21 cellular contexts compared by ENCODE assay signal in the genomic region with DNA sequence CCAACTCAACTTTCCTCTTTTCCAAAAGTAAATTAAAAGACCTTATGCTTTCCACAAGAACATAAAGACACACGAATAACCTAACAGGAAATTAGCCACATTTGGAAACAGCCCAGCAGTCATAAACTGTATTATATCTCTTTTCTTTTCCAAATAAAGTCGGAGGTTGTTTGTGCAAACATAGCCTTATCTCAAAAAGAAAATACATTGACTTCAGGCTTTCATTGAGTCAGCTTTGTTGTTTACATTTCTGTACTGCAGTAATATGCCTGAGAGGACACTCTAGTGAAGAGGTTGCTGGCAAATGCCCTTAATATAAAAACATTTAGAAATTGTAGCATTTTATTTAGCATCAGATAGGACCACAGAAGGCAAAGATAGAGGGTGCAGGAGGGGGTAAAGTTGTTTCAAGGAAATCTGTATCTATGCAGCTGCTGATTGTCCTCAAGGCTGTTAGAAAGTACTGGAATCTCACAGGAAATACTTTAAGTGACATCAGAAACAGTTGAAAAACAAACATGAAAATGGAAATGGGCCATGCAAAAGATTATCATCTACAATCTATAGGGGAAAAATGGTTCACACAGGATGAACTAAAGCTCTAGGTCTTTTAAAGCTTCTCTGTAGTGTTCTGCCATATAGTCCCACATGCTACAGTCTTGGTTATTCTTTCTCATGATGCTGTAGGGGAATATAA. TPM values are rescaled to one million over a fixed set of nuclear protein-coding genes. Genes with fewer than 3 reads are reported as not detected.
DNase-seq lines count a peak whose midpoint lies in the region; ATAC-seq, FAIRE-seq and TF ChIP-seq lines count a peak whose summit lies in the region.
"Had no signal": no experiment of that assay in that cellular context is flagged by ENCODE, and none has a peak within 500 bp of the region (broad histone marks: within the 10 kb centered on the region; RNA-seq: fewer than 3 reads in every experiment).

No MANE protein-coding gene starts in this region.

- in situ Hi-C loops in IMR-90 (cut with MboI; ENCODE audit: low sequenced_read_pairs) (no loop called here), brain microvascular endothelial cell (cut with HindIII; ENCODE audit: low pct_ligation_motif_present, low sequenced_read_pairs) (no loop called here)

- H2BK20ac ChIP-seq in IMR-90 (ENCODE audit: low read depth, low read length): peak overlapping the region; percentile 94

- peak overlapping the region; percentile 89 for H3K4ac ChIP-seq in IMR-90 (ENCODE audit: low read depth, low read length)

- peak overlapping the region; percentile 66 for H3K23ac ChIP-seq in IMR-90 (ENCODE audit: low read depth, low read length)

- TF ChIP-seq POLR2A in A549 (IDR thresholded peaks at IDR 0.05; ENCODE audit: low read length) (no peak), IMR-90 (IDR thresholded peaks at IDR 0.05; ENCODE audit: low read depth, low read length) (no peak)

- no peaks in the 10 kb centered on the region for H3K9me3 ChIP-seq in A549
- no peaks in the 10 kb centered on the region for H3K9me3 ChIP-seq in IMR-90 (ENCODE audit: control insufficient read depth, insufficient read depth, low read length)
- H3K9me3 ChIP-seq: prostate gland, uterus had no signal

- H3K56ac ChIP-seq in IMR-90 (ENCODE audit: extremely low read depth, insufficient read depth, low read length): peak overlapping the region; percentile 83

- peak overlapping the region; percentile 100; the same call in 1 of the 3 replicates for H2BK15ac ChIP-seq in IMR-90 (ENCODE audit: low read depth, low read length)

- peak overlapping the region; percentile 96 for H4K91ac ChIP-seq in IMR-90 (ENCODE audit: insufficient read depth, low read depth, low read length)

- peak overlapping the region; percentile 94 for H2BK5ac ChIP-seq in IMR-90 (ENCODE audit: low read depth, low read length, poor library complexity, severe bottlenecking)

- peak overlapping the region; percentile 57 for H3K14ac ChIP-seq in IMR-90 (replicated peaks; ENCODE audit: low read depth, low read length)

- TF ChIP-seq EP300 in A549 (IDR thresholded peaks at IDR 0.05): no peak

- peaks cover 14% of the 10 kb centered on the region; the same call in 2 of the 3 replicates for H3K4me1 ChIP-seq in A549
- H3K4me1 ChIP-seq in IMR-90 (ENCODE audit: control insufficient read depth, insufficient read depth, low read length): peaks cover 32% of the 10 kb centered on the region
- H3K4me1 ChIP-seq: prostate gland had no signal

- peak overlapping the region; percentile 47 for H3K4me2 ChIP-seq in A549
- peak overlapping the region; percentile 37 for H3K4me2 ChIP-seq in IMR-90 (ENCODE audit: low read depth, low read length)

- WGBS in A549 (ENCODE audit: missing lambda C conversion rate): under 1% methylated on average over 2 of the region's 2 CpGs
- 0% methylated on average over 1 of the region's 2 CpGs; no CpG with 5 or more reads in 1 of the 2 experiments for WGBS in IMR-90 (ENCODE audit: extremely low coverage in 2 of 2, insufficient read length in 1 of 2), 2 experiments

- ATAC-seq in A549 (peak in 1 of 2 experiments; percentile 23; a peak in 1 of 6 replicates), IMR-90 (ENCODE audit: low read depth) (peak; percentile 76), left lobe of liver (peak; percentile 54), GM19452 (IDR thresholded peaks at IDR 0.05; ENCODE audit: unreplicated experiment) (no peak)

- CTCF ChIA-PET in A549 (lab: Yijun Ruan, JAX) (no interaction called here), IMR-90 (lab: Yijun Ruan, JAX) (interaction anchor here (1.4 kb wide), 1 partner anchor 99 kb away, joined by 3 read pairs; no protein-coding TSS in a partner anchor)

- peak overlapping the region; percentile 87 to 96 for H4K8ac ChIP-seq in IMR-90 (ENCODE audit: low read depth in 2 of 2, low read length in 2 of 2)

- H3K4me3 ChIP-seq in A549: no peak overlapping the region
- no peak overlapping the region for H3K4me3 ChIP-seq in IMR-90 (ENCODE audit: insufficient read depth, low read depth, low read length)
- H3K4me3 ChIP-seq in brain microvascular endothelial cell (ENCODE audit: low read depth, low read length): no peak overlapping the region
- H3K4me3 ChIP-seq: prostate gland, uterus had no signal

- peak overlapping the region; percentile 94 for H4K5ac ChIP-seq in IMR-90 (ENCODE audit: low read depth, low read length)

- BruUV-seq in IMR-90 (replicated peaks; lab: Mats Ljungman, UMichigan): no TSS peak

- H3K27ac ChIP-seq in A549 (no peak overlapping the region), IMR-90 (ENCODE audit: insufficient read depth, low read length) (peak overlapping the region; percentile 100), brain microvascular endothelial cell (peak overlapping the region; percentile 3)
- H3K27ac ChIP-seq: prostate gland, RWPE1 had no signal

- no peaks in the 10 kb centered on the region; a peak in 1 of 4 replicates for H3K79me1 ChIP-seq in IMR-90 (ENCODE audit: low read depth in 1 of 2, low read length in 2 of 2)

- no peak overlapping the region for H2AFZ ChIP-seq in IMR-90 (replicated peaks; ENCODE audit: low read length, poor library complexity)

- no peak for FAIRE-seq in A549 (lab: Jason Lieb, UNC)
- FAIRE-seq: GM12892 had no signal

- no peak overlapping the region for H2AK9ac ChIP-seq in IMR-90 (replicated peaks; ENCODE audit: low read depth, low read length, poor library complexity)

- peak overlapping the region; percentile 93 for H2BK120ac ChIP-seq in IMR-90 (ENCODE audit: low read depth, low read length)

- DNase-seq in A549 (ENCODE audit: low read depth in 1 of 2, low spot score in 1 of 2) (peak in 1 of 2 experiments; percentile 8), IMR-90 (peak; percentile 90), brain microvascular endothelial cell (no peak), left lobe of liver (ENCODE audit: low spot score) (no peak), cerebellum (ENCODE audit: low spot score) (no peak), ureter (ENCODE audit: low spot score) (no peak), glomerular visceral epithelial cell (ENCODE audit: extremely low spot score) (no peak)
- DNase-seq: activated CD4-positive, alpha-beta memory T cell treated with anti-CD3 and anti-CD28 coated beads for 36 hours; activated effector memory CD4-positive, alpha-beta T cell treated with anti-CD3 and anti-CD28 coated beads, Interleukin-2, amount 50 U/mL, for 16 hours; central memory CD4-positive, alpha-beta T cell; erythroblast; GOT3; mesendoderm; MM.1S; NCI-H446 treated with DMSO at 0.1 percent for 48 hours; stimulated activated CD4-positive, alpha-beta T cell treated with anti-CD3 and anti-CD28 coated beads, Interleukin-2, amount 100 ng/mL, for 24 hours; uterus had no signal

- no peaks in the 10 kb centered on the region for H4K20me1 ChIP-seq in IMR-90 (ENCODE audit: insufficient read depth, low read length)

- peak overlapping the region; percentile 89 for H3K18ac ChIP-seq in IMR-90 (ENCODE audit: low read depth, low read length)

- no peak for TF ChIP-seq CTCF in A549 (IDR thresholded peaks at IDR 0.05)
- no peak for TF ChIP-seq CTCF in IMR-90 (conservative IDR thresholded peaks at IDR 0.05; ENCODE audit: low read depth, low read length)
- no peak for TF ChIP-seq CTCF in brain microvascular endothelial cell (IDR thresholded peaks at IDR 0.05; ENCODE audit: low read depth, low read length, missing control alignments)

- intact Hi-C loops in IMR-90 (cut with micrococcal nuclease): loop anchor here (2.0 to 5.0 kb wide), 6 partner anchors 85 to 650 kb away; a partner anchor contains a TSS

- peaks cover 20% of the 10 kb centered on the region for H3K9me1 ChIP-seq in IMR-90 (ENCODE audit: insufficient read depth, low read length)

- peak overlapping the region; percentile 36; the same call in 1 of the 2 replicates for H3K9ac ChIP-seq in IMR-90 (ENCODE audit: low read depth, low read length)

- no peaks in the 10 kb centered on the region for H3K27me3 ChIP-seq in IMR-90 (ENCODE audit: control insufficient read depth, insufficient read depth, low read length)
- no peaks in the 10 kb centered on the region for H3K27me3 ChIP-seq in brain microvascular endothelial cell (replicated peaks)
- H3K27me3 ChIP-seq: uterus had no signal

- dilution Hi-C loops in IMR-90 (cut with HindIII; ENCODE audit: low sequenced_read_pairs, unreplicated experiment): no loop called here

- H2AK5ac ChIP-seq in IMR-90 (ENCODE audit: low read depth, low read length): peak overlapping the region; percentile 80

- no peaks in the 10 kb centered on the region for H3K36me3 ChIP-seq in IMR-90 (ENCODE audit: control insufficient read depth, insufficient read depth, low read length)
- H3K36me3 ChIP-seq in brain microvascular endothelial cell (replicated peaks): no peaks in the 10 kb centered on the region
- H3K36me3 ChIP-seq: prostate gland, uterus had no signal

- POLR2A ChIA-PET in A549 (lab: Yijun Ruan, JAX): no interaction called here
- POLR2A ChIA-PET in IMR-90 (lab: Charles Lee; ENCODE audit: unreplicated experiment): no interaction called here

- TF ChIP-seq RAD21 in A549 (conservative IDR thresholded peaks at IDR 0.05 in 1 of 2, IDR thresholded peaks at IDR 0.05 in 1 of 2) (no peak), IMR-90 (IDR thresholded peaks at IDR 0.05; ENCODE audit: low read length) (no peak)

TF ChIP-seq in A549, 52 proteins besides CTCF, POLR2A, EP300 and RAD21:
- TF ChIP-seq GATA3 (IDR thresholded peaks at IDR 0.05; ENCODE audit: borderline replicate concordance) (peak; percentile 53; the same call in 1 of the 2 replicates), CEBPB (IDR thresholded peaks at IDR 0.05) (no peak)

TF ChIP-seq in IMR-90, 13 proteins besides CTCF, POLR2A, EP300 and RAD21 (continues in another document):
- TF ChIP-seq RFX5 (IDR thresholded peaks at IDR 0.05; ENCODE audit: low read depth, low read length) (no peak), CEBPB (IDR thresholded peaks at IDR 0.05; ENCODE audit: low read depth, low read length) (peak; percentile 56; the same call in 1 of the 2 replicates), NFE2L2 (IDR thresholded peaks at IDR 0.05; ENCODE audit: low read depth, low read length) (no peak), SMC3 (IDR thresholded peaks at IDR 0.05; ENCODE audit: low read depth, low read length) (no peak), BHLHE40 (IDR thresholded peaks at IDR 0.05; ENCODE audit: low read depth, low read length) (peak; percentile 48; the same call in 1 of the 2 replicates)

RNA-seq across cellular contexts. Expression of a gene that starts 14.5 kb away (rescaled TPM):
- polyA plus RNA-seq in A549 (2011; rRNA removed) (0.14 and 0.20 TPM in 2 replicates), A549 (2017; fragmentation: RNase III; extraction: RNeasy Plus Mini Kit Qiagen cat#74134 plus additional on column Dnase treatment) (0.04 TPM in 2 of 3 replicates, not detected in the other), IMR-90 (2012; rRNA removed) (0.15 and 0.19 TPM in 2 replicates)
- polyA plus RNA-seq in A549 (2012; cell fraction: cytosol; rRNA removed): 0.01 TPM in 1 of 2 replicates, not detected in the other
- 0.07 and 0.31 TPM in 2 replicates for polyA plus RNA-seq in A549 (2012; cell fraction: nucleus; rRNA removed)
- polyA minus RNA-seq in A549 (2011; rRNA and poly(A)+ RNA removed): 0.39 and 0.62 TPM in 2 replicates
- total RNA-seq in IMR-90 (2012; rRNA removed) (0.28 and 0.36 TPM in 2 replicates), left lobe of liver (7.0 TPM), cerebellum (17.2 TPM), ureter (26.7 TPM)
- 0.08 and 0.14 TPM in 2 replicates for polyA plus RNA-seq in IMR-90 (2012; cell fraction: cytosol; rRNA removed)
- 0.48 and 1.6 TPM in 2 replicates for polyA plus RNA-seq in IMR-90 (2012; cell fraction: nucleus; rRNA removed; ENCODE audit: low replicate concordance)
- total RNA-seq: activated CD4-positive, alpha-beta memory T cell treated with anti-CD3 and anti-CD28 coated beads for 36 hours had no signal

Comparison
In these comparisons a context has a peak if more than half of its experiments do, and no peak if none do; other contexts are left out.
1. H3K27ac ChIP-seq: peak in IMR-90 (single experiment) and brain microvascular endothelial cell (single experiment); none in A549 (0 of 2).